In genomic region chr7:138308116-138308515, GRCh38 we compare ENCODE assay signal across 6 cellular contexts.
"Had no signal": no experiment of that assay in that cellular context is flagged by ENCODE, and none has a peak within 500 bp of the region (broad histone marks: within the 10 kb centered on the region; RNA-seq: fewer than 3 reads in every experiment).

No MANE protein-coding gene starts in this region.

- DNase-seq: H9, HCEC 1CT, IMR-90, KBM-7 had no signal

- H3K9ac ChIP-seq: KMS-11 had no signal

- H3K4me2 ChIP-seq: GM23338, KMS-11 had no signal

- H3K4me3 ChIP-seq: GM23338 had no signal

- H3K27ac ChIP-seq: KMS-11 had no signal

- ATAC-seq: GM23338 had no signal
